In genomic region chr2:61470965-61471904, GRCh38 we compare ENCODE assay signal across 8 cellular contexts. TPM values are rescaled to one million over a fixed set of nuclear protein-coding genes. Genes with fewer than 3 reads are reported as not detected.
DNase-seq lines count a peak whose midpoint lies in the region; ATAC-seq lines count a peak whose summit lies in the region.

USP34 (minus strand) TSS chr2:61471087; CDS start chr2:61470692, 395 bp downstream.

- WGBS in mesendoderm (ENCODE audit: extremely low coverage, insufficient coverage, low lambda C conversion rate) = no CpG with 5 or more reads among the region's 91 CpGs

- H2BK5ac ChIP-seq in mesendoderm (ENCODE audit: low read length) = peak within 1 kb of the TSS; percentile 55

- peak within 1 kb of the TSS; percentile 99 for H3K4ac ChIP-seq in mesendoderm (ENCODE audit: low read depth, low read length)

- no peak within 1 kb of the TSS for H3K23ac ChIP-seq in mesendoderm (ENCODE audit: low read length)

- H3K36me3 ChIP-seq in HUES48 (ENCODE audit: control insufficient read depth, insufficient read depth, low read length) (peaks cover 15% of the 10 kb centered on the region), NT2/D1 (ENCODE audit: insufficient read depth, insufficient read length, low read length) (peaks cover 14% of the 10 kb centered on the region), endocrine pancreas (ENCODE audit: control insufficient read depth, insufficient read depth, low read length) (no peaks in the 10 kb centered on the region), mesendoderm (ENCODE audit: control insufficient read depth, insufficient read depth, low read length) (no peaks in the 10 kb centered on the region)

- H3K9ac ChIP-seq in HUES48 (ENCODE audit: low read depth, low read length) = peak within 1 kb of the TSS; percentile 93
- H3K9ac ChIP-seq in NT2/D1 (ENCODE audit: insufficient read length, low read depth) = peak within 1 kb of the TSS; percentile 90
- H3K9ac ChIP-seq in endocrine pancreas (ENCODE audit: control insufficient read depth, insufficient read depth, low read length) = peak within 1 kb of the TSS; percentile 98
- H3K9ac ChIP-seq in mesendoderm (ENCODE audit: low read length) = peak within 1 kb of the TSS; percentile 92

- no peak within 1 kb of the TSS for H2AK5ac ChIP-seq in mesendoderm (ENCODE audit: low read length)

- H4K5ac ChIP-seq in mesendoderm (ENCODE audit: low read length) = no peak within 1 kb of the TSS

- peak within 1 kb of the TSS; percentile 71 for H3K4me2 ChIP-seq in mesendoderm (ENCODE audit: low read length)

- H3K27me3 ChIP-seq in HUES48 (ENCODE audit: control insufficient read depth, insufficient read depth, low read length) = no peaks in the 10 kb centered on the region
- H3K27me3 ChIP-seq in NT2/D1 (ENCODE audit: insufficient read depth, insufficient read length) = no peaks in the 10 kb centered on the region
- H3K27me3 ChIP-seq in endocrine pancreas (ENCODE audit: control insufficient read depth, insufficient read depth, low read length) = no peaks in the 10 kb centered on the region
- no peaks in the 10 kb centered on the region for H3K27me3 ChIP-seq in mesendoderm (ENCODE audit: insufficient read depth, low read length, poor library complexity)

- peak; percentile 64 for ATAC-seq in GM21367 (IDR thresholded peaks at IDR 0.05; ENCODE audit: unreplicated experiment)

- peak within 1 kb of the TSS; percentile 93 for H4K8ac ChIP-seq in mesendoderm (ENCODE audit: low read depth, low read length)

- H3K79me2 ChIP-seq in mesendoderm (ENCODE audit: control insufficient read depth, insufficient read depth, low read length) = peaks cover 42% of the 10 kb centered on the region

- peak within 1 kb of the TSS; percentile 93 for H3K56ac ChIP-seq in mesendoderm (ENCODE audit: low read length)

- H3K4me1 ChIP-seq in HUES48 (ENCODE audit: control insufficient read depth, insufficient read depth, low read length) (peaks cover 6% of the 10 kb centered on the region; the same call in 1 of the 2 replicates), NT2/D1 (ENCODE audit: insufficient read depth, insufficient read length) (peaks cover 5% of the 10 kb centered on the region), endocrine pancreas (ENCODE audit: control insufficient read depth, insufficient read depth, low read length) (peaks cover 5% of the 10 kb centered on the region), mesendoderm (ENCODE audit: control insufficient read depth, low read depth, low read length) (peaks cover 2% of the 10 kb centered on the region)

- peak within 1 kb of the TSS; percentile 99 for H3K27ac ChIP-seq in HUES48 (ENCODE audit: low read depth, low read length)
- peak within 1 kb of the TSS; percentile 100 for H3K27ac ChIP-seq in mesendoderm (ENCODE audit: low read depth, low read length)

- H3K18ac ChIP-seq in mesendoderm (ENCODE audit: low read length) = peak within 1 kb of the TSS; percentile 100

- H2BK120ac ChIP-seq in mesendoderm (ENCODE audit: low read depth, low read length) = peak within 1 kb of the TSS; percentile 61

- H3K79me1 ChIP-seq in mesendoderm (ENCODE audit: low read length) = no peaks in the 10 kb centered on the region

- H3K4me3 ChIP-seq in HUES48 (ENCODE audit: low read depth, low read length) = peak within 1 kb of the TSS; percentile 89
- H3K4me3 ChIP-seq in NT2/D1 (ENCODE audit: insufficient read length, low read depth) = peak within 1 kb of the TSS; percentile 85
- peak within 1 kb of the TSS; percentile 96 for H3K4me3 ChIP-seq in endocrine pancreas (ENCODE audit: control insufficient read depth, insufficient read depth, low read length)
- peak within 1 kb of the TSS; percentile 91 for H3K4me3 ChIP-seq in mesendoderm (ENCODE audit: low read length)

- H2BK15ac ChIP-seq in mesendoderm (replicated peaks; ENCODE audit: low read depth) = peak within 1 kb of the TSS; percentile 94

- H3K9me3 ChIP-seq in HUES48 (ENCODE audit: control insufficient read depth, insufficient read depth, low read length) (no peaks in the 10 kb centered on the region), NT2/D1 (ENCODE audit: insufficient read depth, low read length) (no peaks in the 10 kb centered on the region), endocrine pancreas (ENCODE audit: control insufficient read depth, low read length) (no peaks in the 10 kb centered on the region)

- peak; percentile 95 for DNase-seq in COLO668 (lab: John Stamatoyannopoulos, UW; ENCODE audit: unreplicated experiment)
- DNase-seq in NT2/D1 (ENCODE audit: low read depth, low spot score) = peak; percentile 90
- peak; percentile 81 for DNase-seq in activated CD8-positive, alpha-beta memory T cell treated with anti-CD3 and anti-CD28 coated beads, Interleukin-2, amount 50 U/mL, for 1 hour (ENCODE audit: extremely low read depth)
- DNase-seq in mesendoderm = peak; percentile 97
- DNase-seq in stimulated activated CD8-positive, alpha-beta memory T cell treated with anti-CD3 and anti-CD28 coated beads, Interleukin-12 subunit alpha, Interleukin-12 subunit beta, amount 100 ng/mL, for 4 hours (ENCODE audit: low read depth) = peak; percentile 91

RNA-seq across cellular contexts. Expression of gene USP34, which starts in this region (rescaled TPM):
- polyA plus RNA-seq in mesendoderm (2013, experiment 1 of 2) = 34.3 TPM
- polyA plus RNA-seq in mesendoderm (2013, experiment 2 of 2) = 32.0 TPM

Comparison
In these comparisons a context has a peak if more than half of its experiments do, and no peak if none do; other contexts are left out.
1. Peak in every context shown above with its lines: DNase-seq, ATAC-seq, H3K4me3 ChIP-seq and H3K27ac ChIP-seq.